16 cellular contexts compared by ENCODE assay signal in genomic region chr12:132154941-132155770, GRCh38. TPM values are rescaled to one million over a fixed set of nuclear protein-coding genes. Genes with fewer than 3 reads are reported as not detected.
DNase-seq lines count a peak whose midpoint lies in the region; TF ChIP-seq lines count a peak whose summit lies in the region.
"Had no signal": no experiment of that assay in that cellular context is flagged by ENCODE, and none has a peak within 500 bp of the region (broad histone marks: within the 10 kb centered on the region; RNA-seq: fewer than 3 reads in every experiment).

No MANE protein-coding gene starts in this region.

- H2AK5ac ChIP-seq in trophoblast cell (ENCODE audit: low read length): no peak overlapping the region

- H3K27me3 Mint-ChIP-seq in activated CD4-positive, alpha-beta memory T cell treated with anti-CD3 and anti-CD28 coated beads for 36 hours: no peaks in the 10 kb centered on the region
- H3K27me3 Mint-ChIP-seq in activated CD4-positive, alpha-beta memory T cell treated with anti-CD3 and anti-CD28 coated beads, Interleukin-2, amount 10 ng/mL, durations not matched to agents 7 days and 5 days: no peaks in the 10 kb centered on the region
- H3K27me3 Mint-ChIP-seq: brain had no signal

- H2BK5ac ChIP-seq in trophoblast cell (ENCODE audit: low read depth, low read length, poor library complexity): no peak overlapping the region

- no peak overlapping the region for H3K27ac Mint-ChIP-seq in activated CD4-positive, alpha-beta memory T cell treated with anti-CD3 and anti-CD28 coated beads for 36 hours
- no peak overlapping the region for H3K27ac Mint-ChIP-seq in activated CD4-positive, alpha-beta memory T cell treated with anti-CD3 and anti-CD28 coated beads, Interleukin-2, amount 10 ng/mL, durations not matched to agents 7 days and 5 days
- H3K27ac Mint-ChIP-seq: mesothelial cell of epicardium had no signal

- no peak overlapping the region for H4K12ac ChIP-seq in trophoblast cell (ENCODE audit: low read depth, low read length)

- peaks cover 1% of the 10 kb centered on the region for H3K36me3 Mint-ChIP-seq in activated CD4-positive, alpha-beta memory T cell treated with anti-CD3 and anti-CD28 coated beads for 36 hours
- no peaks in the 10 kb centered on the region for H3K36me3 Mint-ChIP-seq in activated CD4-positive, alpha-beta memory T cell treated with anti-CD3 and anti-CD28 coated beads, Interleukin-2, amount 10 ng/mL, durations not matched to agents 7 days and 5 days (ENCODE audit: low read depth)
- H3K36me3 Mint-ChIP-seq: brain, mesothelial cell of epicardium had no signal

- no peak overlapping the region for H3K4me3 ChIP-seq in MG63
- no peak overlapping the region for H3K4me3 ChIP-seq in trophoblast cell (ENCODE audit: low read depth, low read length)
- H3K4me3 ChIP-seq: SJCRH30 had no signal

- peak; percentile 29 for DNase-seq in activated CD4-positive, alpha-beta memory T cell treated with anti-CD3 and anti-CD28 coated beads for 36 hours
- DNase-seq in activated CD4-positive, alpha-beta memory T cell treated with anti-CD3 and anti-CD28 coated beads, Interleukin-2, amount 10 ng/mL, durations not matched to agents 7 days and 5 days: no peak
- peak; percentile 50 for DNase-seq in MG63
- peak; percentile 40 to 73 for DNase-seq in erythroblast (lab: John Stamatoyannopoulos, UW)
- peak in 1 of 2 donors; percentile 16 for DNase-seq in trophoblast cell
- DNase-seq in COLO668 (lab: John Stamatoyannopoulos, UW; ENCODE audit: unreplicated experiment): no peak
- no peak for DNase-seq in NCI-H1105 (lab: John Stamatoyannopoulos, UW)
- no peak for DNase-seq in stimulated activated CD8-positive, alpha-beta memory T cell treated with anti-CD3 and anti-CD28 coated beads, Interleukin-4, amount 100 ng/mL, for 48 hours
- DNase-seq: activated CD8-positive, alpha-beta memory T cell treated with anti-CD3 and anti-CD28 coated beads for 24 hours; effector memory CD4-positive, alpha-beta T cell; GOT3; SJCRH30; T1000 had no signal

- no peak for TF ChIP-seq POLR2A in erythroblast (IDR thresholded peaks at IDR 0.05; ENCODE audit: low read length)

- POLR2A ChIA-PET in activated CD4-positive, alpha-beta memory T cell treated with anti-CD3 and anti-CD28 coated beads for 36 hours (lab: Charles Lee): no interaction called here
- POLR2A ChIA-PET in activated CD4-positive, alpha-beta memory T cell treated with anti-CD3 and anti-CD28 coated beads, Interleukin-2, amount 10 ng/mL, durations not matched to agents 7 days and 5 days (lab: Charles Lee): no interaction called here

- H3K79me2 ChIP-seq in trophoblast cell (ENCODE audit: control insufficient read depth, insufficient read depth, low read length, poor library complexity): no peaks in the 10 kb centered on the region

- H3K14ac ChIP-seq in trophoblast cell (ENCODE audit: low read length): no peak overlapping the region

- H4K8ac ChIP-seq in trophoblast cell (ENCODE audit: low read depth, low read length): no peak overlapping the region

- H3K4me3 Mint-ChIP-seq in activated CD4-positive, alpha-beta memory T cell treated with anti-CD3 and anti-CD28 coated beads for 36 hours: no peak overlapping the region
- no peak overlapping the region for H3K4me3 Mint-ChIP-seq in activated CD4-positive, alpha-beta memory T cell treated with anti-CD3 and anti-CD28 coated beads, Interleukin-2, amount 10 ng/mL, durations not matched to agents 7 days and 5 days
- H3K4me3 Mint-ChIP-seq: brain, mesothelial cell of epicardium had no signal

- no peaks in the 10 kb centered on the region for H3K4me1 ChIP-seq in trophoblast cell (ENCODE audit: control insufficient read depth in 1 of 2, insufficient read depth in 2 of 2, low read length in 2 of 2)
- H3K4me1 ChIP-seq: SJCRH30 had no signal

- H2BK120ac ChIP-seq in trophoblast cell (ENCODE audit: insufficient read depth, low read length, poor library complexity): no peak overlapping the region

- no peak overlapping the region for H3K18ac ChIP-seq in trophoblast cell (ENCODE audit: low read length)

- intact Hi-C loops in activated CD4-positive, alpha-beta memory T cell treated with anti-CD3 and anti-CD28 coated beads for 36 hours (cut with micrococcal nuclease): loop anchor here (1.0 to 10.0 kb wide), 4 partner anchors 32 to 460 kb away; partner anchors contain the start of genes LRCOL1 and P2RX2

- H3K9me3 Mint-ChIP-seq in activated CD4-positive, alpha-beta memory T cell treated with anti-CD3 and anti-CD28 coated beads for 36 hours: no peaks in the 10 kb centered on the region
- H3K9me3 Mint-ChIP-seq in activated CD4-positive, alpha-beta memory T cell treated with anti-CD3 and anti-CD28 coated beads, Interleukin-2, amount 10 ng/mL, durations not matched to agents 7 days and 5 days: no peaks in the 10 kb centered on the region
- H3K9me3 Mint-ChIP-seq: brain, mesothelial cell of epicardium had no signal

- H3K27ac ChIP-seq in trophoblast cell (ENCODE audit: low read depth, low read length): no peak overlapping the region
- H3K27ac ChIP-seq: SJCRH30, upper lobe of left lung had no signal

- H3K36me3 ChIP-seq in MG63 (peaks cover 22% of the 10 kb centered on the region), trophoblast cell (ENCODE audit: control insufficient read depth in 1 of 2, insufficient read depth in 2 of 2, low read length in 2 of 2) (peaks cover 20 to 43% of the 10 kb centered on the region in 2 experiments)

- no peak overlapping the region for H3K4ac ChIP-seq in trophoblast cell (ENCODE audit: low read depth, low read length)

- peak overlapping the region; percentile 1 for H3K9ac ChIP-seq in trophoblast cell (ENCODE audit: low read length)

- no peaks in the 10 kb centered on the region for H3K79me1 ChIP-seq in trophoblast cell (ENCODE audit: low read length)

- CTCF ChIA-PET in activated CD4-positive, alpha-beta memory T cell treated with anti-CD3 and anti-CD28 coated beads for 36 hours (lab: Charles Lee): interaction anchor here (1.5 kb wide), 1 partner anchor 259 kb away, joined by 4 read pairs; no protein-coding TSS in a partner anchor
- CTCF ChIA-PET in activated CD4-positive, alpha-beta memory T cell treated with anti-CD3 and anti-CD28 coated beads, Interleukin-2, amount 10 ng/mL, durations not matched to agents 7 days and 5 days (lab: Charles Lee): no interaction called here

- no peak overlapping the region for H2BK12ac ChIP-seq in trophoblast cell (ENCODE audit: low read length)

- no peak overlapping the region for H3K4me2 ChIP-seq in trophoblast cell (ENCODE audit: low read length)

- no peak overlapping the region for H3K23ac ChIP-seq in trophoblast cell (ENCODE audit: low read length)

- no peak overlapping the region for H4K91ac ChIP-seq in trophoblast cell (ENCODE audit: low read depth, low read length)

- no peaks in the 10 kb centered on the region for H3K4me1 Mint-ChIP-seq in activated CD4-positive, alpha-beta memory T cell treated with anti-CD3 and anti-CD28 coated beads for 36 hours (ENCODE audit: low read depth)
- peaks cover 4% of the 10 kb centered on the region for H3K4me1 Mint-ChIP-seq in activated CD4-positive, alpha-beta memory T cell treated with anti-CD3 and anti-CD28 coated beads, Interleukin-2, amount 10 ng/mL, durations not matched to agents 7 days and 5 days
- H3K4me1 Mint-ChIP-seq: mesothelial cell of epicardium had no signal

- H3K9me3 ChIP-seq in MG63: peaks cover 2% of the 10 kb centered on the region; the same call in 1 of the 2 replicates
- peaks cover 28% of the 10 kb centered on the region for H3K9me3 ChIP-seq in trophoblast cell (ENCODE audit: insufficient read depth, low read depth, low read length)
- H3K9me3 ChIP-seq: SJCRH30, upper lobe of left lung had no signal

- WGBS in trophoblast cell (ENCODE audit: extremely low coverage, insufficient coverage, insufficient read length): 100% methylated on average over 1 of the region's 51 CpGs

- H2AFZ ChIP-seq in trophoblast cell (ENCODE audit: insufficient read depth, low read length, poor library complexity): no peak overlapping the region

- H3K27me3 ChIP-seq in MG63 (no peaks in the 10 kb centered on the region), trophoblast cell (ENCODE audit: insufficient read depth, low read length) (no peaks in the 10 kb centered on the region)
- H3K27me3 ChIP-seq: SJCRH30, upper lobe of left lung had no signal

RNA-seq across cellular contexts. Expression of gene NOC4L, which starts 10.9 kb away (rescaled TPM):
- 10 to 100 TPM; 29.8 to 30.5 TPM for total RNA-seq in activated CD4-positive, alpha-beta memory T cell treated with anti-CD3 and anti-CD28 coated beads for 36 hours
- 10 to 100 TPM; 23.4 to 23.6 TPM for total RNA-seq in activated CD4-positive, alpha-beta memory T cell treated with anti-CD3 and anti-CD28 coated beads, Interleukin-2, amount 10 ng/mL, durations not matched to agents 7 days and 5 days
- 23.1 and 40.1 TPM in 2 replicates for total RNA-seq in MG63 (2014; rRNA removed; shearing (Covaris generic); ENCODE audit: low replicate concordance)
- polyA plus RNA-seq in trophoblast cell (2013): 22.0 and 22.3 TPM in 2 replicates

RNA-seq across cellular contexts. Expression of gene DDX51, which starts 11.0 kb away (rescaled TPM):
- total RNA-seq in activated CD4-positive, alpha-beta memory T cell treated with anti-CD3 and anti-CD28 coated beads for 36 hours: 10 to 100 TPM; 18.3 to 21.3 TPM
- total RNA-seq in activated CD4-positive, alpha-beta memory T cell treated with anti-CD3 and anti-CD28 coated beads, Interleukin-2, amount 10 ng/mL, durations not matched to agents 7 days and 5 days: 10 to 100 TPM; 17.9 to 18.6 TPM
- total RNA-seq in MG63 (2014; rRNA removed; shearing (Covaris generic); ENCODE audit: low replicate concordance): 10.8 and 17.3 TPM in 2 replicates
- 6.5 and 6.9 TPM in 2 replicates for polyA plus RNA-seq in trophoblast cell (2013)

Comparison
In these comparisons a context has a peak if more than half of its experiments do, and no peak if none do; other contexts are left out.
1. DNase-seq: peak in activated CD4-positive, alpha-beta memory T cell treated with anti-CD3 and anti-CD28 coated beads for 36 hours (single experiment), MG63 (single experiment) and erythroblast (2 of 2); none in activated CD4-positive, alpha-beta memory T cell treated with anti-CD3 and anti-CD28 coated beads, Interleukin-2, amount 10 ng/mL, durations not matched to agents 7 days and 5 days (single experiment), COLO668 (single experiment), NCI-H1105 (single experiment) and stimulated activated CD8-positive, alpha-beta memory T cell treated with anti-CD3 and anti-CD28 coated beads, Interleukin-4, amount 100 ng/mL, for 48 hours (single experiment).